ENCODE assay signal across 16 cellular contexts in genomic region chr4:186227221-186227620, GRCh38. TPM values are rescaled to one million over a fixed set of nuclear protein-coding genes. Genes with fewer than 3 reads are reported as not detected.
DNase-seq lines count a peak whose midpoint lies in the region; ATAC-seq, FAIRE-seq and TF ChIP-seq lines count a peak whose summit lies in the region.
"Had no signal": no experiment of that assay in that cellular context is flagged by ENCODE, and none has a peak within 500 bp of the region (broad histone marks: within the 10 kb centered on the region; RNA-seq: fewer than 3 reads in every experiment).

Gene KLKB1, plus strand, starts transcription at chr4:186227507. Its CDS starts 689 bp downstream, at chr4:186228196.

- ATAC-seq in right lobe of liver = peak; percentile 77 to 84 (median 82)
- ATAC-seq in GM18519 (IDR thresholded peaks at IDR 0.05; ENCODE audit: low FRiP score, unreplicated experiment) = no peak

- no peak within 1 kb of the TSS for H4K8ac ChIP-seq in mesendoderm (ENCODE audit: low read depth, low read length)

- TF ChIP-seq CTCF in C4-2B (conservative IDR thresholded peaks at IDR 0.05) = no peak
- TF ChIP-seq CTCF in bronchial epithelial cell (IDR thresholded peaks at IDR 0.05; ENCODE audit: insufficient read depth, low read length, severe bottlenecking) = no peak
- peak in 1 of 4 donors; percentile 12 for TF ChIP-seq CTCF in right lobe of liver (IDR thresholded peaks at IDR 0.05)
- TF ChIP-seq CTCF in Calu3 (IDR thresholded peaks at IDR 0.05; ENCODE audit: unreplicated experiment) = no peak

- no peaks in the 10 kb centered on the region for H3K4me1 Mint-ChIP-seq in Calu3 (ENCODE audit: low read depth, unreplicated experiment)
- H3K4me1 Mint-ChIP-seq: B cell had no signal

- H3K4me3 ChIP-seq in bronchial epithelial cell (ENCODE audit: low read depth, low read length) (no peak within 1 kb of the TSS), right lobe of liver (peak within 1 kb of the TSS; percentile 10 to 51 (median 33)), mesendoderm (ENCODE audit: low read length) (no peak within 1 kb of the TSS)

- H3K79me1 ChIP-seq in mesendoderm (ENCODE audit: low read length) = no peaks in the 10 kb centered on the region

- no peak within 1 kb of the TSS for H2BK5ac ChIP-seq in mesendoderm (ENCODE audit: low read length)

- H3K4me1 ChIP-seq in right lobe of liver (peaks cover 0 to 43% (median 7%) of the 10 kb centered on the region in 4 donors), mesendoderm (ENCODE audit: control insufficient read depth, low read depth, low read length) (peaks cover 2% of the 10 kb centered on the region)

- intact Hi-C loops in right lobe of liver (cut with DNase I) = no loop called here
- intact Hi-C loops in Calu3 (cut with micrococcal nuclease; ENCODE audit: unreplicated experiment) = no loop called here

- CTCF ChIA-PET in Calu3 (lab: Charles Lee) = no interaction called here

- H3K27ac Mint-ChIP-seq in Calu3 (ENCODE audit: unreplicated experiment) = no peak within 1 kb of the TSS
- H3K27ac Mint-ChIP-seq: B cell had no signal

- H3K4me2 ChIP-seq in mesendoderm (ENCODE audit: low read length) = no peak within 1 kb of the TSS

- no peak within 1 kb of the TSS for H2BK15ac ChIP-seq in mesendoderm (replicated peaks; ENCODE audit: low read depth)

- H2AK5ac ChIP-seq in mesendoderm (ENCODE audit: low read length) = no peak within 1 kb of the TSS

- H3K9me3 ChIP-seq in right lobe of liver = no peaks in the 10 kb centered on the region

- FAIRE-seq in bronchial epithelial cell (lab: Jason Lieb, UNC) = no peak
- FAIRE-seq: keratinocyte had no signal

- H3K79me2 ChIP-seq in mesendoderm (ENCODE audit: control insufficient read depth, insufficient read depth, low read length) = no peaks in the 10 kb centered on the region

- H3K9ac ChIP-seq in mesendoderm (ENCODE audit: low read length) = no peak within 1 kb of the TSS

- peak; percentile 28 for TF ChIP-seq POLR2A in right lobe of liver (IDR thresholded peaks at IDR 0.05)

- DNase-seq in LHCN-M2 (ENCODE audit: low read depth) (peak; percentile 63), bronchial epithelial cell (ENCODE audit: low read depth) (peak; percentile 27), right lobe of liver (no peak), Calu3 (no peak), NCI-H446 (lab: John Stamatoyannopoulos, UW) (no peak), mesendoderm (no peak)
- DNase-seq: activated effector memory CD4-positive, alpha-beta T cell treated with Interleukin-2 at 50 U/mL for 16 hours; central memory CD4-positive, alpha-beta T cell; NCI-H1436 treated with DMSO at 0.1 percent for 48 hours; stimulated activated CD4-positive, alpha-beta T cell treated with anti-CD3 and anti-CD28 coated beads, Interleukin-2, amount 100 ng/mL, for 48 hours; stimulated activated naive CD4-positive, alpha-beta T cell treated with Interleukin-2 at 50 U/mL for 16 hours; T-helper 1 cell had no signal

- H3K4ac ChIP-seq in mesendoderm (ENCODE audit: low read depth, low read length) = no peak within 1 kb of the TSS

- no peak within 1 kb of the TSS for H3K4me3 Mint-ChIP-seq in Calu3 (ENCODE audit: low read depth, unreplicated experiment)
- H3K4me3 Mint-ChIP-seq: B cell had no signal

- H4K5ac ChIP-seq in mesendoderm (ENCODE audit: low read length) = no peak within 1 kb of the TSS

- no peak within 1 kb of the TSS for H3K23ac ChIP-seq in mesendoderm (ENCODE audit: low read length)

- H3K27me3 Mint-ChIP-seq in Calu3 (ENCODE audit: unreplicated experiment) = no peaks in the 10 kb centered on the region

- BruUV-seq in Calu3 (replicated peaks; lab: Mats Ljungman, UMichigan) = no TSS peak

- no peaks in the 10 kb centered on the region for H3K27me3 ChIP-seq in bronchial epithelial cell (ENCODE audit: control insufficient read depth, insufficient read depth, low read length)
- no peaks in the 10 kb centered on the region for H3K27me3 ChIP-seq in right lobe of liver
- no peaks in the 10 kb centered on the region for H3K27me3 ChIP-seq in mesendoderm (ENCODE audit: insufficient read depth, low read length, poor library complexity)

- H3K36me3 ChIP-seq in bronchial epithelial cell (ENCODE audit: control insufficient read depth, insufficient read depth, low read length) (no peaks in the 10 kb centered on the region), right lobe of liver (peaks cover 0 to 2% (median under 1%) of the 10 kb centered on the region in 4 donors), mesendoderm (ENCODE audit: control insufficient read depth, insufficient read depth, low read length) (no peaks in the 10 kb centered on the region)

- 33% methylated on average over 5 of the region's 5 CpGs for WGBS in right lobe of liver (ENCODE audit: insufficient coverage, low coverage, low lambda C conversion rate, missing lambda C conversion rate)
- no CpG with 5 or more reads among the region's 5 CpGs for WGBS in mesendoderm (ENCODE audit: extremely low coverage, insufficient coverage, low lambda C conversion rate)

- H3K18ac ChIP-seq in mesendoderm (ENCODE audit: low read length) = no peak within 1 kb of the TSS

- peaks cover 5% of the 10 kb centered on the region for H3K9me3 Mint-ChIP-seq in Calu3 (ENCODE audit: low read depth, unreplicated experiment)

- H3K36me3 Mint-ChIP-seq in Calu3 (ENCODE audit: insufficient read depth, unreplicated experiment) = no peaks in the 10 kb centered on the region

- peak within 1 kb of the TSS; percentile 55 for H3K27ac ChIP-seq in C4-2B
- H3K27ac ChIP-seq in right lobe of liver = peak within 1 kb of the TSS; percentile 37 to 87 (median 77)
- H3K27ac ChIP-seq in mesendoderm (ENCODE audit: low read depth, low read length) = no peak within 1 kb of the TSS

- H2BK120ac ChIP-seq in mesendoderm (ENCODE audit: low read depth, low read length) = no peak within 1 kb of the TSS

- no peak within 1 kb of the TSS for H3K56ac ChIP-seq in mesendoderm (ENCODE audit: low read length)

RNA-seq across cellular contexts. Expression of gene KLKB1, which starts in this region (rescaled TPM):
- 0.19 TPM in 1 of 2 replicates, not detected in the other for total RNA-seq in LHCN-M2 (2014; rRNA removed)
- 0.11 TPM for polyA plus RNA-seq in LHCN-M2 (2012)
- not detected in 2 replicates for total RNA-seq in bronchial epithelial cell
- total RNA-seq in right lobe of liver = 100 to 1,000 TPM in 2 of 6 experiments, 10 to 100 TPM in 4; 48.1 to 130 (median 75.8) TPM
- total RNA-seq in Calu3 (2022) = 2.6 and 2.9 TPM in 2 replicates
- 9.3 TPM for polyA plus RNA-seq in mesendoderm (2013, experiment 1 of 2)
- polyA plus RNA-seq in mesendoderm (2013, experiment 2 of 2) = 9.3 TPM

Comparison
In these comparisons a context has a peak if more than half of its experiments do, and no peak if none do; other contexts are left out.
1. RNA of gene KLKB1 (total RNA-seq): 48.1 to 130 TPM in right lobe of liver; 2.6 to 2.9 TPM in Calu3, 0.19 TPM in LHCN-M2 and not detected in bronchial epithelial cell; every median in the first group is over 10 times any median in the second.
2. Peak in DNase-seq in LHCN-M2; RNA of the gene not detected or under 1 TPM.
3. Peak in DNase-seq in bronchial epithelial cell; RNA of the gene not detected or under 1 TPM.
4. H3K4me3 ChIP-seq: peak in right lobe of liver (3 of 3); none in bronchial epithelial cell (single experiment) and mesendoderm (single experiment).